18 cellular contexts compared by ENCODE assay signal in genomic region chr5:24368121-24368520, GRCh38.
DNase-seq lines count a peak whose midpoint lies in the region; ATAC-seq and TF ChIP-seq lines count a peak whose summit lies in the region.
"Had no signal": no experiment of that assay in that cellular context is flagged by ENCODE, and none has a peak within 500 bp of the region (broad histone marks: within the 10 kb centered on the region; RNA-seq: fewer than 3 reads in every experiment).

No MANE protein-coding gene starts in this region.

- TF ChIP-seq CTCF in A673 (conservative IDR thresholded peaks at IDR 0.05; ENCODE audit: low read depth, low read length) = peak; percentile 50; the same call in 1 of the 2 replicates
- peak; percentile 64 for TF ChIP-seq CTCF in endodermal cell (conservative IDR thresholded peaks at IDR 0.05)

- H3K36me3 ChIP-seq in A673 (ENCODE audit: insufficient read depth, low read length, poor library complexity, severe bottlenecking) (no peaks in the 10 kb centered on the region), endodermal cell (ENCODE audit: control insufficient read depth, insufficient read depth, low read length) (no peaks in the 10 kb centered on the region)

- H3K27ac ChIP-seq in A673 (ENCODE audit: low read depth, low read length, poor library complexity, severe bottlenecking) (no peak overlapping the region), endodermal cell (ENCODE audit: low read depth, low read length) (no peak overlapping the region)
- H3K27ac ChIP-seq: SK-N-MC had no signal

- peak; percentile 17 for DNase-seq in A673 (ENCODE audit: low spot score)
- DNase-seq in HT-29 (ENCODE audit: low spot score) = peak; percentile 20
- peak; percentile 6 for DNase-seq in OCI-M1 (lab: John Stamatoyannopoulos, UW)
- DNase-seq in endodermal cell = no peak
- DNase-seq in CD1c-positive myeloid dendritic cell (ENCODE audit: extremely low spot score) = no peak
- DNase-seq in T-helper 1 cell = no peak
- DNase-seq: CD8-positive, alpha-beta T cell; H7; NCI-H1048; NCI-H146; NCI-H2107; NCI-H345; NCI-H774 had no signal

- intact Hi-C loops in A673 (cut with micrococcal nuclease; ENCODE audit: unreplicated experiment) = no loop called here

- CTCF ChIA-PET in A673 (lab: Charles Lee) = no interaction called here

- BruUV-seq in A673 (replicated peaks; lab: Mats Ljungman, UMichigan) = no TSS peak

- POLR2A ChIA-PET in A673 (lab: Charles Lee; ENCODE audit: low non-redundant PET) = no interaction called here

- no peaks in the 10 kb centered on the region for H3K36me3 Mint-ChIP-seq in endodermal cell (ENCODE audit: low read depth)
- H3K36me3 Mint-ChIP-seq: CD8-positive, alpha-beta T cell; IgD-negative memory B cell had no signal

- no peak overlapping the region for H3K4me3 ChIP-seq in A673 (ENCODE audit: low read depth, low read length, poor library complexity, severe bottlenecking)
- H3K4me3 ChIP-seq in endodermal cell (ENCODE audit: low read length) = no peak overlapping the region
- H3K4me3 ChIP-seq: SK-N-MC had no signal

- ATAC-seq in HG02970 (IDR thresholded peaks at IDR 0.05; ENCODE audit: low FRiP score, unreplicated experiment) (no peak), GM18907 (IDR thresholded peaks at IDR 0.05; ENCODE audit: unreplicated experiment) (no peak)
- ATAC-seq: CD8-positive, alpha-beta T cell had no signal

- no peaks in the 10 kb centered on the region for H3K9me3 Mint-ChIP-seq in endodermal cell

- no peak overlapping the region for H3K9ac ChIP-seq in endodermal cell (ENCODE audit: extremely low read depth, low read length, poor library complexity, severe bottlenecking)

- H3K9me3 ChIP-seq in A673 (ENCODE audit: low read depth, low read length, poor library complexity, severe bottlenecking) (no peaks in the 10 kb centered on the region), endodermal cell (ENCODE audit: control insufficient read depth, low read length) (no peaks in the 10 kb centered on the region)

- no peaks in the 10 kb centered on the region for H3K27me3 ChIP-seq in A673 (replicated peaks; ENCODE audit: insufficient read depth, low read depth, low read length, poor library complexity)
- no peaks in the 10 kb centered on the region for H3K27me3 ChIP-seq in endodermal cell (ENCODE audit: control insufficient read depth, insufficient read depth, low read length, poor library complexity, severe bottlenecking)

- no peaks in the 10 kb centered on the region for H3K27me3 Mint-ChIP-seq in endodermal cell (ENCODE audit: insufficient read depth)
- H3K27me3 Mint-ChIP-seq: IgD-negative memory B cell had no signal

- no peak overlapping the region for H3K4me3 Mint-ChIP-seq in endodermal cell
- H3K4me3 Mint-ChIP-seq: CD8-positive, alpha-beta T cell; IgD-negative memory B cell; T-helper 1 cell treated with Interleukin-12 subunit alpha and Interleukin-12 subunit beta and Interleukin-4 antibody, amounts not matched to agents 30 μg/mL and 1 μg/mL, for 36 hours had no signal

- no peaks in the 10 kb centered on the region for H3K4me1 ChIP-seq in A673 (ENCODE audit: insufficient read depth, low read length, poor library complexity, severe bottlenecking)
- no peaks in the 10 kb centered on the region for H3K4me1 ChIP-seq in endodermal cell (ENCODE audit: control insufficient read depth, insufficient read depth, low read length)

- 76 to 78% methylated on average over 2 of the region's 2 CpGs for WGBS in endodermal cell (ENCODE audit: insufficient coverage in 1 of 2, insufficient read length in 1 of 2), 2 experiments

- no peaks in the 10 kb centered on the region for H3K4me1 Mint-ChIP-seq in endodermal cell
- H3K4me1 Mint-ChIP-seq: IgD-negative memory B cell had no signal

- no peak overlapping the region for H3K27ac Mint-ChIP-seq in endodermal cell
- H3K27ac Mint-ChIP-seq: CD8-positive, alpha-beta T cell; IgD-negative memory B cell; T-helper 1 cell treated with Interleukin-12 subunit alpha and Interleukin-12 subunit beta and Interleukin-4 antibody, amounts not matched to agents 30 μg/mL and 1 μg/mL, for 36 hours had no signal

Comparison
In these comparisons a context has a peak if more than half of its experiments do, and no peak if none do; other contexts are left out.
1. DNase-seq: peak in A673 (single experiment), HT-29 (single experiment) and OCI-M1 (single experiment); none in endodermal cell (single experiment), CD1c-positive myeloid dendritic cell (single experiment) and T-helper 1 cell (0 of 5).